Comparison of ENCODE assay signal across 19 cellular contexts in the genomic region with DNA sequence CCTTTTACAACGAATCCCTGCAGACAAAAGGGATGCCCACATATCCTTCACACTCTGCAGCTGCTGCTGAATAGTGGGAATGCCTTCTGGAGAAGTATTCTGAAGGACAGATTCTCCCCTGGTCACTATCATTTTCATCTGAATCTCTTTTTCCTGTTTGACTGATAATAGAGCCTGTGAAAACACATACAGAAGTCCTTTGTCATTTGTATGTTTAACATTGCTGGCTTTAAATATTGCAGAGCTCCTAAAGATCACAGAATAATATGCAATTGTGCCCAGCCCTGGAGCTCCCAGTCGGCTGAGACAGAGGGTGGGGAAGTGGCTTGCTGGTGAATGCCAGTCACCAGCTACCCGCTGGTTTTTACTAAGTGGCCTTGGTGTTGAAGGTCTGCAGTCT.
"Had no signal": no experiment of that assay in that cellular context is flagged by ENCODE, and none has a peak within 500 bp of the region (broad histone marks: within the 10 kb centered on the region; RNA-seq: fewer than 3 reads in every experiment).

No MANE protein-coding gene starts in this region.

- ATAC-seq: gastrocnemius medialis; heart right ventricle; left lobe of liver; stimulated activated naive B cell treated with anti-CD40 and anti-IgM and Interleukin-4, amounts not matched to agents 10 μg/mL and 1 μg/mL and 100 μg/mL, for 72 hours; stimulated activated naive CD8-positive, alpha-beta T cell treated with anti-CD3 and anti-CD28 coated beads, Interleukin-15, amount 100 ng/mL, for 72 hours had no signal

- H3K9me3 Mint-ChIP-seq: stimulated activated naive B cell treated with anti-CD40 and anti-IgM and Interleukin-4, amounts not matched to agents 10 μg/mL and 1 μg/mL and 100 μg/mL, for 72 hours; stimulated activated naive CD8-positive, alpha-beta T cell treated with anti-CD3 and anti-CD28 coated beads, Interleukin-15, amount 100 ng/mL, for 72 hours had no signal

- H3K4me3 ChIP-seq: dorsolateral prefrontal cortex, gastrocnemius medialis, heart right ventricle, sigmoid colon, skin epidermis, testis, tibial nerve had no signal

- H3K4me1 Mint-ChIP-seq: mesothelial cell of epicardium; stimulated activated naive B cell treated with anti-CD40 and anti-IgM and Interleukin-4, amounts not matched to agents 10 μg/mL and 1 μg/mL and 100 μg/mL, for 72 hours; stimulated activated naive CD8-positive, alpha-beta T cell treated with anti-CD3 and anti-CD28 coated beads, Interleukin-15, amount 100 ng/mL, for 72 hours had no signal

- H3K27ac ChIP-seq: gastrocnemius medialis, heart right ventricle, neutrophil, sigmoid colon, skin epidermis, testis, tibial nerve had no signal

- H3K27ac Mint-ChIP-seq: mesothelial cell of epicardium; nephron progenitor cell; stimulated activated naive B cell treated with anti-CD40 and anti-IgM and Interleukin-4, amounts not matched to agents 10 μg/mL and 1 μg/mL and 100 μg/mL, for 72 hours; stimulated activated naive CD8-positive, alpha-beta T cell treated with anti-CD3 and anti-CD28 coated beads, Interleukin-15, amount 100 ng/mL, for 72 hours had no signal

- H3K36me3 Mint-ChIP-seq: stimulated activated naive B cell treated with anti-CD40 and anti-IgM and Interleukin-4, amounts not matched to agents 10 μg/mL and 1 μg/mL and 100 μg/mL, for 72 hours had no signal

- H3K9me3 ChIP-seq: gastrocnemius medialis, heart right ventricle, neutrophil, sigmoid colon, testis, tibial nerve had no signal

- DNase-seq: cortex of kidney; dorsolateral prefrontal cortex; effector CD8-positive, alpha-beta T cell; gastrocnemius medialis; heart right ventricle; islet precursor cell; mammary epithelial cell; nephron progenitor cell; sigmoid colon; stimulated activated CD4-positive, alpha-beta T cell treated with anti-CD3 and anti-CD28 coated beads, Interleukin-2, amount 100 ng/mL, for 24 hours; stimulated activated CD4-positive, alpha-beta T cell treated with anti-CD3 and anti-CD28 coated beads, Interleukin-4, amount 100 ng/mL, for 4 hours; stimulated activated naive B cell treated with anti-CD40 and anti-IgM and Interleukin-4, amounts not matched to agents 10 μg/mL and 1 μg/mL and 100 μg/mL, for 72 hours; stimulated activated naive CD8-positive, alpha-beta T cell treated with anti-CD3 and anti-CD28 coated beads, Interleukin-15, amount 100 ng/mL, for 72 hours; testis had no signal

- H3K4me3 Mint-ChIP-seq: mesothelial cell of epicardium; nephron progenitor cell; stimulated activated naive B cell treated with anti-CD40 and anti-IgM and Interleukin-4, amounts not matched to agents 10 μg/mL and 1 μg/mL and 100 μg/mL, for 72 hours; stimulated activated naive CD8-positive, alpha-beta T cell treated with anti-CD3 and anti-CD28 coated beads, Interleukin-15, amount 100 ng/mL, for 72 hours had no signal

- H3K27me3 ChIP-seq: dorsolateral prefrontal cortex, gastrocnemius medialis, heart right ventricle, neutrophil, sigmoid colon, testis, tibial nerve had no signal
